In the genomic region with DNA sequence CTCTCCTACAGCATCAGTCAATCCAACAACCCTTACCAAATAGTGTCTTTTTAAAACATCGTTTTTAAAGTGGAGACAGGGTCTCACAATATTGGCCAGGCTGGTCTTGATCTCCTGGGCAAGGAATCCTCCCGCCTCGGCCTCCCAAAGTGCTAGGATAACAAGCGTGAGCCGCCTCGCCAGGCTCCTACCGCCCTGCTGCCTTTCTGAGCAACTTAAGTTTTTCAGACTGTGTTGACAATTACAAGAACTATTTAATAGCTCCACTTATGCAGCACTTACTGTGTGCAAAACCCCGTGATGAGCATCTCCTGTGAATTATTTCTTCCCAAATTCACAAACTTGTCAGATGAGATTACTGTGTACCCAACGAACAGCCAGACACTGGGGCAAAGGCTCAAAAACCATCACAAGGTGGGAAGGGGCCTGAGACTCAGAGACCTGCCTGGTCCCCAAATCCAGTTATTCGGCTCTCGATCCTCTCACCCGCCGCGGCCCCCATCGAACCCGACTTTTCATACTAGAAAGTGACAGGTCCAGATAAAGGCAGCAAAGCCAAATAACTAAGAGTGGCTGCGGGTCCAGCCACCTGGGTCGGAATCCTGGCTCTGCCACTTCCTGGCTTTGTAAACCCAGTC, we compare ENCODE assay signal across 1 cellular context.
TF ChIP-seq lines count a peak whose summit lies in the region.

No MANE protein-coding gene starts in this region.

TF ChIP-seq in SK-N-SH, 30 proteins besides CTCF, POLR2A, EP300 and RAD21 (continued from another document):
- TF ChIP-seq, protein P1, sequence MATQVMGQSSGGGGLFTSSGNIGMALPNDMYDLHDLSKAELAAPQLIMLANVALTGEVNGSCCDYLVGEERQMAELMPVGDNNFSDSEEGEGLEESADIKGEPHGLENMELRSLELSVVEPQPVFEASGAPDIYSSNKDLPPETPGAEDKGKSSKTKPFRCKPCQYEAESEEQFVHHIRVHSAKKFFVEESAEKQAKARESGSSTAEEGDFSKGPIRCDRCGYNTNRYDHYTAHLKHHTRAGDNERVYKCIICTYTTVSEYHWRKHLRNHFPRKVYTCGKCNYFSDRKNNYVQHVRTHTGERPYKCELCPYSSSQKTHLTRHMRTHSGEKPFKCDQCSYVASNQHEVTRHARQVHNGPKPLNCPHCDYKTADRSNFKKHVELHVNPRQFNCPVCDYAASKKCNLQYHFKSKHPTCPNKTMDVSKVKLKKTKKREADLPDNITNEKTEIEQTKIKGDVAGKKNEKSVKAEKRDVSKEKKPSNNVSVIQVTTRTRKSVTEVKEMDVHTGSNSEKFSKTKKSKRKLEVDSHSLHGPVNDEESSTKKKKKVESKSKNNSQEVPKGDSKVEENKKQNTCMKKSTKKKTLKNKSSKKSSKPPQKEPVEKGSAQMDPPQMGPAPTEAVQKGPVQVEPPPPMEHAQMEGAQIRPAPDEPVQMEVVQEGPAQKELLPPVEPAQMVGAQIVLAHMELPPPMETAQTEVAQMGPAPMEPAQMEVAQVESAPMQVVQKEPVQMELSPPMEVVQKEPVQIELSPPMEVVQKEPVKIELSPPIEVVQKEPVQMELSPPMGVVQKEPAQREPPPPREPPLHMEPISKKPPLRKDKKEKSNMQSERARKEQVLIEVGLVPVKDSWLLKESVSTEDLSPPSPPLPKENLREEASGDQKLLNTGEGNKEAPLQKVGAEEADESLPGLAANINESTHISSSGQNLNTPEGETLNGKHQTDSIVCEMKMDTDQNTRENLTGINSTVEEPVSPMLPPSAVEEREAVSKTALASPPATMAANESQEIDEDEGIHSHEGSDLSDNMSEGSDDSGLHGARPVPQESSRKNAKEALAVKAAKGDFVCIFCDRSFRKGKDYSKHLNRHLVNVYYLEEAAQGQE (IDR thresholded peaks at IDR 0.05; ENCODE audit: low read depth, low read length), result no peak
- TF ChIP-seq TAF1 (IDR thresholded peaks at IDR 0.05; ENCODE audit: borderline replicate concordance, low read depth, low read length) (no peak), RCOR1 (IDR thresholded peaks at IDR 0.05; ENCODE audit: low read length) (no peak)
- TF ChIP-seq, protein P2, sequence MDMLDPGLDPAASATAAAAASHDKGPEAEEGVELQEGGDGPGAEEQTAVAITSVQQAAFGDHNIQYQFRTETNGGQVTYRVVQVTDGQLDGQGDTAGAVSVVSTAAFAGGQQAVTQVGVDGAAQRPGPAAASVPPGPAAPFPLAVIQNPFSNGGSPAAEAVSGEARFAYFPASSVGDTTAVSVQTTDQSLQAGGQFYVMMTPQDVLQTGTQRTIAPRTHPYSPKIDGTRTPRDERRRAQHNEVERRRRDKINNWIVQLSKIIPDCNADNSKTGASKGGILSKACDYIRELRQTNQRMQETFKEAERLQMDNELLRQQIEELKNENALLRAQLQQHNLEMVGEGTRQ (IDR thresholded peaks at IDR 0.05; ENCODE audit: borderline replicate concordance, low read depth, low read length), result no peak
TF ChIP-seq in SK-N-SH: peak in this region for 0.
